ENCODE assay signal across 1 cellular context in the genomic region with DNA sequence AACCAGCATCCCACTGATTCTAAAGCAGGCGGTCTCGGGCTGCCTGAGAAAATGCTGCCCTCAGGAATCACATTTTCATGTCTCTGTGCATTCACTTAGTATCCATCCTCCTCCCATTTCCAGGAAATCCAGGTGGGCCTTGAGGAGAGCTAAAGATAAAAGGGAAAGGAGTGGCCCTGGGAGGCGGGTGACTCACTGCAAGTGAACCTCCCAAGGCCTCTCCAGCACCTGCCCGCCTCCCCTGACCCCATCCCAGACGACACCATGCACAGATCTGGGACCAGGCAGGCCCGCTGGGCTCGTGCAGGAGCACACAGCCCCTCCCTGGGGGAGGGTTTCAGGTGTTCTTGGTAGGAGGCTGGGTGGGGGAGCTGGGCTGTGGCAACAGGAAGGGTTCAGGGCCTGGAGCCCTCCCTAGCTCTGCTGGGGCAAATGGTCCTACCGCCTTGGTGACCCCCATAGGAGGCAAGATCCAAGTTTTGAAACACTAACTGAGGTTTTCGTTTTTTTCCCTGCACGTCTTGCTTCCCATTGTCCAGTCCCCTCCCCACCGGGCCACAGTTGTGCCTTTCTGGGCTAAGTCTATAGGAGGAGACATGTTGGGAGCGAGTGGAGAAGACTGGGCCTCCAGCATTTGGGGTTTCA.
A peak's percentile ranks its signal among the peaks of the same experiment; 100 is the strongest.
TF ChIP-seq lines count a peak whose summit lies in the region.

No MANE protein-coding gene starts in this region.

TF ChIP-seq in K562, 482 proteins besides CTCF, POLR2A, EP300 and RAD21:
- TF ChIP-seq ZNF174 (CRISPR knock-in tag; IDR thresholded peaks at IDR 0.05): no peak
- no peak for TF ChIP-seq RAD51 (IDR thresholded peaks at IDR 0.05; ENCODE audit: borderline replicate concordance, low read depth)
- TF ChIP-seq SMAD3 (CRISPR knock-in tag; conservative IDR thresholded peaks at IDR 0.05): no peak
- TF ChIP-seq CTBP1 (IDR thresholded peaks at IDR 0.05; ENCODE audit: borderline replicate concordance): peak; percentile 64; the same call in 1 of the 2 replicates
- TF ChIP-seq CREM (IDR thresholded peaks at IDR 0.05; ENCODE audit: low read depth): no peak
- TF ChIP-seq CBFA2T3 (IDR thresholded peaks at IDR 0.05): 0 out of 2 replicates have a peak, but pooled peaks have one; percentile 6
- no peak for TF ChIP-seq KLF1 (tag; IDR thresholded peaks at IDR 0.05)
- TF ChIP-seq RCOR1 (IDR thresholded peaks at IDR 0.05; ENCODE audit: borderline replicate concordance in 1 of 2, low read depth in 2 of 2, low read length in 2 of 2): 0 out of 4 replicates have a peak, but pooled peaks of 1 of the 2 experiments have one; percentile 9
- TF ChIP-seq BHLHE40 (IDR thresholded peaks at IDR 0.05; ENCODE audit: low read length): 0 out of 2 replicates have a peak, but pooled peaks have one; percentile 8
- no peak for TF ChIP-seq JUND (IDR thresholded peaks at IDR 0.05; ENCODE audit: borderline replicate concordance, low read depth, low read length)
- peak; percentile 42; the same call in 1 of the 3 replicates for TF ChIP-seq JUND (tag; IDR thresholded peaks at IDR 0.05; ENCODE audit: borderline replicate concordance, low read depth, low read length)
- 0 out of 2 replicates have a peak, but pooled peaks have one; percentile 39 for TF ChIP-seq ZEB2 (IDR thresholded peaks at IDR 0.05)
- TF ChIP-seq, protein P1, sequence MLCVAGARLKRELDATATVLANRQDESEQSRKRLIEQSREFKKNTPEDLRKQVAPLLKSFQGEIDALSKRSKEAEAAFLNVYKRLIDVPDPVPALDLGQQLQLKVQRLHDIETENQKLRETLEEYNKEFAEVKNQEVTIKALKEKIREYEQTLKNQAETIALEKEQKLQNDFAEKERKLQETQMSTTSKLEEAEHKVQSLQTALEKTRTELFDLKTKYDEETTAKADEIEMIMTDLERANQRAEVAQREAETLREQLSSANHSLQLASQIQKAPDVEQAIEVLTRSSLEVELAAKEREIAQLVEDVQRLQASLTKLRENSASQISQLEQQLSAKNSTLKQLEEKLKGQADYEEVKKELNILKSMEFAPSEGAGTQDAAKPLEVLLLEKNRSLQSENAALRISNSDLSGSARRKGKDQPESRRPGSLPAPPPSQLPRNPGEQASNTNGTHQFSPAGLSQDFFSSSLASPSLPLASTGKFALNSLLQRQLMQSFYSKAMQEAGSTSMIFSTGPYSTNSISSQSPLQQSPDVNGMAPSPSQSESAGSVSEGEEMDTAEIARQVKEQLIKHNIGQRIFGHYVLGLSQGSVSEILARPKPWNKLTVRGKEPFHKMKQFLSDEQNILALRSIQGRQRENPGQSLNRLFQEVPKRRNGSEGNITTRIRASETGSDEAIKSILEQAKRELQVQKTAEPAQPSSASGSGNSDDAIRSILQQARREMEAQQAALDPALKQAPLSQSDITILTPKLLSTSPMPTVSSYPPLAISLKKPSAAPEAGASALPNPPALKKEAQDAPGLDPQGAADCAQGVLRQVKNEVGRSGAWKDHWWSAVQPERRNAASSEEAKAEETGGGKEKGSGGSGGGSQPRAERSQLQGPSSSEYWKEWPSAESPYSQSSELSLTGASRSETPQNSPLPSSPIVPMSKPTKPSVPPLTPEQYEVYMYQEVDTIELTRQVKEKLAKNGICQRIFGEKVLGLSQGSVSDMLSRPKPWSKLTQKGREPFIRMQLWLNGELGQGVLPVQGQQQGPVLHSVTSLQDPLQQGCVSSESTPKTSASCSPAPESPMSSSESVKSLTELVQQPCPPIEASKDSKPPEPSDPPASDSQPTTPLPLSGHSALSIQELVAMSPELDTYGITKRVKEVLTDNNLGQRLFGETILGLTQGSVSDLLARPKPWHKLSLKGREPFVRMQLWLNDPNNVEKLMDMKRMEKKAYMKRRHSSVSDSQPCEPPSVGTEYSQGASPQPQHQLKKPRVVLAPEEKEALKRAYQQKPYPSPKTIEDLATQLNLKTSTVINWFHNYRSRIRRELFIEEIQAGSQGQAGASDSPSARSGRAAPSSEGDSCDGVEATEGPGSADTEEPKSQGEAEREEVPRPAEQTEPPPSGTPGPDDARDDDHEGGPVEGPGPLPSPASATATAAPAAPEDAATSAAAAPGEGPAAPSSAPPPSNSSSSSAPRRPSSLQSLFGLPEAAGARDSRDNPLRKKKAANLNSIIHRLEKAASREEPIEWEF (CRISPR knock-in tag; IDR thresholded peaks at IDR 0.05): no peak
- 0 out of 2 replicates have a peak, but pooled peaks have one; percentile 16 for TF ChIP-seq FOSL1 (tag; conservative IDR thresholded peaks at IDR 0.05)
- TF ChIP-seq ATF3 (IDR thresholded peaks at IDR 0.05): peak; percentile 7; the same call in 1 of the 2 replicates
- TF ChIP-seq ATF3 (CRISPR knock-in tag; conservative IDR thresholded peaks at IDR 0.05): no peak
- TF ChIP-seq TCF3 (CRISPR knock-in tag; IDR thresholded peaks at IDR 0.05): peak; percentile 10; the same call in 1 of the 2 replicates
